Comparison of ENCODE assay signal across 18 cellular contexts in genomic region chr7:142790565-142790964, GRCh38. TPM values are rescaled to one million over a fixed set of nuclear protein-coding genes. Genes with fewer than 3 reads are reported as not detected.
DNase-seq lines count a peak whose midpoint lies in the region; ATAC-seq and TF ChIP-seq lines count a peak whose summit lies in the region.
"Had no signal": no experiment of that assay in that cellular context is flagged by ENCODE, and none has a peak within 500 bp of the region (broad histone marks: within the 10 kb centered on the region; RNA-seq: fewer than 3 reads in every experiment).

No MANE protein-coding gene starts in this region.

- BruUV-seq in PC-3 (replicated peaks; lab: Mats Ljungman, UMichigan), result no TSS peak
- BruUV-seq in OCI-LY7 (replicated peaks; lab: Mats Ljungman, UMichigan), result no TSS peak

- H3K9me3 Mint-ChIP-seq in activated T-cell treated with anti-CD3 and anti-CD28 coated beads, Interleukin-2, amount 50 U/mL, for 24 hours, result no peaks in the 10 kb centered on the region
- H3K9me3 Mint-ChIP-seq in activated naive CD8-positive, alpha-beta T cell treated with anti-CD3 and anti-CD28 coated beads, Interleukin-2, amount 50 U/mL, for 24 hours, result no peaks in the 10 kb centered on the region
- no peaks in the 10 kb centered on the region for H3K9me3 Mint-ChIP-seq in stimulated activated effector memory CD8-positive, alpha-beta T cell treated with anti-CD3 and anti-CD28 coated beads, Interleukin-12 subunit alpha, Interleukin-12 subunit beta, amount 100 ng/mL, for 72 hours
- H3K9me3 Mint-ChIP-seq: type B pancreatic cell had no signal

- H3K79me2 ChIP-seq in PC-3 (ENCODE audit: low read length) (peaks cover 2% of the 10 kb centered on the region), OCI-LY7 (ENCODE audit: insufficient read depth, low read depth, low read length) (no peaks in the 10 kb centered on the region; the same call in 1 of the 2 replicates)

- intact Hi-C loops in PC-3 (cut with micrococcal nuclease) (no loop called here), OCI-LY7 (cut with micrococcal nuclease; ENCODE audit: unreplicated experiment) (no loop called here)

- no peak for ATAC-seq in PC-3
- no peak for ATAC-seq in activated naive CD8-positive, alpha-beta T cell treated with anti-CD3 and anti-CD28 coated beads, Interleukin-2, amount 50 U/mL, for 24 hours
- no peak for ATAC-seq in stimulated activated effector memory CD8-positive, alpha-beta T cell treated with anti-CD3 and anti-CD28 coated beads, Interleukin-12 subunit alpha, Interleukin-12 subunit beta, amount 100 ng/mL, for 72 hours
- ATAC-seq: left cardiac atrium had no signal

- H3K27me3 Mint-ChIP-seq in activated T-cell treated with anti-CD3 and anti-CD28 coated beads, Interleukin-2, amount 50 U/mL, for 24 hours, result no peaks in the 10 kb centered on the region
- H3K27me3 Mint-ChIP-seq in activated naive CD8-positive, alpha-beta T cell treated with anti-CD3 and anti-CD28 coated beads, Interleukin-2, amount 50 U/mL, for 24 hours, result no peaks in the 10 kb centered on the region

- no peak for DNase-seq in activated T-cell treated with anti-CD3 and anti-CD28 coated beads, Interleukin-2, amount 50 U/mL, for 24 hours
- no peak for DNase-seq in activated T-cell treated with anti-CD3 and anti-CD28 coated beads, Interleukin-2, amount 50 U/mL, for 48 hours
- DNase-seq in PC-3 (peak; percentile 44), HT-29 (ENCODE audit: low spot score) (no peak), OCI-LY7 (ENCODE audit: low spot score) (no peak)
- no peak for DNase-seq in activated naive CD8-positive, alpha-beta T cell treated with anti-CD3 and anti-CD28 coated beads, Interleukin-2, amount 50 U/mL, for 24 hours
- no peak for DNase-seq in stimulated activated effector memory CD8-positive, alpha-beta T cell treated with anti-CD3 and anti-CD28 coated beads, Interleukin-12 subunit alpha, Interleukin-12 subunit beta, amount 100 ng/mL, for 72 hours (ENCODE audit: low spot score in 2 of 2)
- DNase-seq in stimulated activated CD4-positive, alpha-beta T cell treated with anti-CD3 and anti-CD28 coated beads, Interleukin-15, amount 100 ng/mL, for 24 hours, result no peak
- DNase-seq: DMS79 treated with DMSO at 0.1 percent for 48 hours; left cardiac atrium; mesendoderm; NCI-H1417; NCI-H69; stimulated activated CD4-positive, alpha-beta T cell treated with anti-CD3 and anti-CD28 coated beads, Interleukin-12 subunit alpha, Interleukin-12 subunit beta, amount 100 ng/mL, for 4 hours; stimulated activated naive CD4-positive, alpha-beta T cell had no signal

- H3K4me1 ChIP-seq in PC-3 (ENCODE audit: insufficient read depth, low read length), result peaks cover 41% of the 10 kb centered on the region
- peaks cover 95% of the 10 kb centered on the region for H3K4me1 ChIP-seq in OCI-LY7 (ENCODE audit: insufficient read depth, low read length, poor library complexity, severe bottlenecking)

- H3K27ac ChIP-seq in PC-3 (ENCODE audit: low read length), result no peak overlapping the region
- no peak overlapping the region for H3K27ac ChIP-seq in OCI-LY7 (ENCODE audit: low read depth, low read length, poor library complexity, severe bottlenecking)

- H3K4me2 ChIP-seq in PC-3 (ENCODE audit: low read length) (no peak overlapping the region), OCI-LY7 (ENCODE audit: low read length) (no peak overlapping the region)

- H3K27ac Mint-ChIP-seq in activated T-cell treated with anti-CD3 and anti-CD28 coated beads, Interleukin-2, amount 50 U/mL, for 24 hours, result peak overlapping the region; percentile 96
- H3K27ac Mint-ChIP-seq in activated naive CD8-positive, alpha-beta T cell treated with anti-CD3 and anti-CD28 coated beads, Interleukin-2, amount 50 U/mL, for 24 hours, result peak overlapping the region; percentile 98
- H3K27ac Mint-ChIP-seq in stimulated activated effector memory CD8-positive, alpha-beta T cell treated with anti-CD3 and anti-CD28 coated beads, Interleukin-12 subunit alpha, Interleukin-12 subunit beta, amount 100 ng/mL, for 72 hours, result peak overlapping the region; percentile 100
- H3K27ac Mint-ChIP-seq: type B pancreatic cell had no signal

- H3K36me3 ChIP-seq in PC-3 (ENCODE audit: low read depth, low read length) (no peaks in the 10 kb centered on the region), OCI-LY7 (ENCODE audit: insufficient read depth, low read length) (no peaks in the 10 kb centered on the region)

- H3K4me3 ChIP-seq in PC-3 (ENCODE audit: low read length), result no peak overlapping the region
- no peak overlapping the region for H3K4me3 ChIP-seq in OCI-LY7 (ENCODE audit: low read depth, low read length, poor library complexity, severe bottlenecking)

- H2AFZ ChIP-seq in PC-3 (ENCODE audit: low read length) (no peak overlapping the region), OCI-LY7 (ENCODE audit: low read length) (no peak overlapping the region)

- no peaks in the 10 kb centered on the region for H3F3A ChIP-seq in PC-3 (ENCODE audit: low read length, unreplicated experiment)

- H3K9me2 ChIP-seq in PC-3 (replicated peaks; ENCODE audit: low read length), result no peaks in the 10 kb centered on the region
- no peaks in the 10 kb centered on the region for H3K9me2 ChIP-seq in OCI-LY7 (ENCODE audit: insufficient read depth, low read length)

- TF ChIP-seq CTCF in PC-3 (conservative IDR thresholded peaks at IDR 0.05; ENCODE audit: low read depth, low read length), result no peak
- no peak for TF ChIP-seq CTCF in OCI-LY7 (conservative IDR thresholded peaks at IDR 0.05; ENCODE audit: low read length)

- H3K9ac ChIP-seq in PC-3 (ENCODE audit: low read length), result no peak overlapping the region

- H3K4me3 Mint-ChIP-seq in activated T-cell treated with anti-CD3 and anti-CD28 coated beads, Interleukin-2, amount 50 U/mL, for 24 hours, result peak overlapping the region; percentile 86
- peak overlapping the region; percentile 88 for H3K4me3 Mint-ChIP-seq in activated naive CD8-positive, alpha-beta T cell treated with anti-CD3 and anti-CD28 coated beads, Interleukin-2, amount 50 U/mL, for 24 hours
- peak overlapping the region; percentile 98 for H3K4me3 Mint-ChIP-seq in stimulated activated effector memory CD8-positive, alpha-beta T cell treated with anti-CD3 and anti-CD28 coated beads, Interleukin-12 subunit alpha, Interleukin-12 subunit beta, amount 100 ng/mL, for 72 hours
- H3K4me3 Mint-ChIP-seq: type B pancreatic cell had no signal

- CTCF ChIA-PET in PC-3 (lab: Charles Lee), result no interaction called here
- CTCF ChIA-PET in OCI-LY7 (lab: Charles Lee; ENCODE audit: unreplicated experiment), result interaction anchor here (0.7 kb wide), 1 partner anchor 19 kb away, joined by 3 read pairs; no protein-coding TSS in a partner anchor

- POLR2A ChIA-PET in PC-3 (lab: Charles Lee; ENCODE audit: unreplicated experiment), result interaction anchor here (0.6 kb wide), 1 partner anchor 123 kb away, joined by 3 read pairs; no protein-coding TSS in a partner anchor
- POLR2A ChIA-PET in OCI-LY7 (lab: Charles Lee), result interaction anchor here (0.9 to 19.1 kb wide), 5 partner anchors 8 to 77 kb away, joined by 3 to 666 read pairs (median 5); no protein-coding TSS in a partner anchor

- no peaks in the 10 kb centered on the region for H4K20me1 ChIP-seq in PC-3 (ENCODE audit: low read length)
- no peaks in the 10 kb centered on the region for H4K20me1 ChIP-seq in OCI-LY7 (ENCODE audit: insufficient read depth, low read length)

- H3K4me1 Mint-ChIP-seq in activated T-cell treated with anti-CD3 and anti-CD28 coated beads, Interleukin-2, amount 50 U/mL, for 24 hours (ENCODE audit: low read depth), result peaks cover 47% of the 10 kb centered on the region
- peaks cover 44% of the 10 kb centered on the region for H3K4me1 Mint-ChIP-seq in activated naive CD8-positive, alpha-beta T cell treated with anti-CD3 and anti-CD28 coated beads, Interleukin-2, amount 50 U/mL, for 24 hours
- H3K4me1 Mint-ChIP-seq in stimulated activated effector memory CD8-positive, alpha-beta T cell treated with anti-CD3 and anti-CD28 coated beads, Interleukin-12 subunit alpha, Interleukin-12 subunit beta, amount 100 ng/mL, for 72 hours, result peaks cover 36% of the 10 kb centered on the region

- H3K36me3 Mint-ChIP-seq in activated T-cell treated with anti-CD3 and anti-CD28 coated beads, Interleukin-2, amount 50 U/mL, for 24 hours (ENCODE audit: low read depth), result peaks cover 78% of the 10 kb centered on the region
- H3K36me3 Mint-ChIP-seq in activated naive CD8-positive, alpha-beta T cell treated with anti-CD3 and anti-CD28 coated beads, Interleukin-2, amount 50 U/mL, for 24 hours (ENCODE audit: low read depth), result peaks cover 61% of the 10 kb centered on the region
- peaks cover 90% of the 10 kb centered on the region for H3K36me3 Mint-ChIP-seq in stimulated activated effector memory CD8-positive, alpha-beta T cell treated with anti-CD3 and anti-CD28 coated beads, Interleukin-12 subunit alpha, Interleukin-12 subunit beta, amount 100 ng/mL, for 72 hours
- H3K36me3 Mint-ChIP-seq: type B pancreatic cell had no signal

- H3K27me3 ChIP-seq in PC-3 (ENCODE audit: low read length), result no peaks in the 10 kb centered on the region

- H3K9me3 ChIP-seq in PC-3 (ENCODE audit: low read length) (no peaks in the 10 kb centered on the region), OCI-LY7 (ENCODE audit: low read length) (no peaks in the 10 kb centered on the region)

RNA-seq across cellular contexts. Expression of gene PRSS2, which starts 19.8 kb away (rescaled TPM):
- 0.40 TPM in 1 of 2 replicates, not detected in the other for total RNA-seq in PC-3 (2014; rRNA removed)
- 0.79 and 1.3 TPM in 2 replicates for total RNA-seq in HT-29 (2014; rRNA removed; shearing (Covaris generic))
- total RNA-seq in OCI-LY7 (2014; rRNA removed; shearing (Covaris generic)), result 0.23 and 0.60 TPM in 2 replicates
- 1.1 TPM in 2 replicates for total RNA-seq in OCI-LY7 (2022)
- total RNA-seq: bronchial epithelial cell, dermis microvascular lymphatic vessel endothelial cell, left cardiac atrium had no signal

RNA-seq across cellular contexts. Expression of gene PRSS1, which starts 41.3 kb away (rescaled TPM):
- total RNA-seq in PC-3 (2014; rRNA removed) (not detected in 2 replicates), OCI-LY7 (2022) (not detected in 2 replicates)
- 3.2 and 3.3 TPM in 2 replicates for total RNA-seq in HT-29 (2014; rRNA removed; shearing (Covaris generic))
- not detected in 2 replicates for total RNA-seq in OCI-LY7 (2014; rRNA removed; shearing (Covaris generic))
- total RNA-seq: dermis microvascular lymphatic vessel endothelial cell, left cardiac atrium had no signal
